2 cellular contexts compared by ENCODE assay signal in the genomic region with DNA sequence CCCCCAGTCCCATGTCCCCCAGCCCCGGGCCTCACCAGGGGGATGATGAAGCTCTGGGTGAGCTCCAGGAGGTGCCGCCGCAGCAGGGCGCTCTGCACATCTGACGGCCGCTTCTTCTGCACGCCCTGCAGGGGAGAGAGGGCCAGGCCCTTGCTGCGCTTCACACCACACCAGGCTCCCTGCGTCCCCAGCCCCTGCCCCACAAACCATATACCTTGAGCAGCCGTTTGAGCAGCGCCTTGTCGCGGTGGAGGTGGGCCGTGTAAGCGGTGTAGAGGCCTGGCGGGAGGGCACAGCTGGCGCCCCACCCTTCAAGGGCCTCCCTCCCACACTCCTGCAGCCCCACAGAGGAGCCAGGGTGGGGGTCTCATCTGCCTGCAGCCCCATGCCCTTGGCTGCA.
TF ChIP-seq lines count a peak whose summit lies in the region.

No MANE protein-coding gene starts in this region.

TF ChIP-seq in SK-N-SH, 30 proteins besides CTCF, POLR2A, EP300 and RAD21 (continued from another document):
- TF ChIP-seq TAF1 (IDR thresholded peaks at IDR 0.05; ENCODE audit: borderline replicate concordance, low read depth, low read length) (no peak), SIN3A (IDR thresholded peaks at IDR 0.05; ENCODE audit: borderline replicate concordance, low read depth, low read length) (no peak), FOXJ3 (CRISPR knock-in tag; IDR thresholded peaks at IDR 0.05) (no peak), RFX5 (IDR thresholded peaks at IDR 0.05; ENCODE audit: low read length) (no peak), RXRA (IDR thresholded peaks at IDR 0.05; ENCODE audit: borderline replicate concordance, low read depth) (no peak), NFIC (IDR thresholded peaks at IDR 0.05; ENCODE audit: borderline replicate concordance) (no peak), POLR2AphosphoS5 (IDR thresholded peaks at IDR 0.05; ENCODE audit: low read depth, low read length) (no peak), MEF2A (IDR thresholded peaks at IDR 0.05; ENCODE audit: borderline replicate concordance, low read depth) (no peak), FOSL2 (IDR thresholded peaks at IDR 0.05; ENCODE audit: borderline replicate concordance, low read depth) (no peak), SMC3 (IDR thresholded peaks at IDR 0.05; ENCODE audit: low read depth, low read length) (no peak)
- TF ChIP-seq, protein P1, sequence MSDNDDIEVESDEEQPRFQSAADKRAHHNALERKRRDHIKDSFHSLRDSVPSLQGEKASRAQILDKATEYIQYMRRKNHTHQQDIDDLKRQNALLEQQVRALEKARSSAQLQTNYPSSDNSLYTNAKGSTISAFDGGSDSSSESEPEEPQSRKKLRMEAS (IDR thresholded peaks at IDR 0.05; ENCODE audit: low read depth) = no peak
- TF ChIP-seq, protein P2, sequence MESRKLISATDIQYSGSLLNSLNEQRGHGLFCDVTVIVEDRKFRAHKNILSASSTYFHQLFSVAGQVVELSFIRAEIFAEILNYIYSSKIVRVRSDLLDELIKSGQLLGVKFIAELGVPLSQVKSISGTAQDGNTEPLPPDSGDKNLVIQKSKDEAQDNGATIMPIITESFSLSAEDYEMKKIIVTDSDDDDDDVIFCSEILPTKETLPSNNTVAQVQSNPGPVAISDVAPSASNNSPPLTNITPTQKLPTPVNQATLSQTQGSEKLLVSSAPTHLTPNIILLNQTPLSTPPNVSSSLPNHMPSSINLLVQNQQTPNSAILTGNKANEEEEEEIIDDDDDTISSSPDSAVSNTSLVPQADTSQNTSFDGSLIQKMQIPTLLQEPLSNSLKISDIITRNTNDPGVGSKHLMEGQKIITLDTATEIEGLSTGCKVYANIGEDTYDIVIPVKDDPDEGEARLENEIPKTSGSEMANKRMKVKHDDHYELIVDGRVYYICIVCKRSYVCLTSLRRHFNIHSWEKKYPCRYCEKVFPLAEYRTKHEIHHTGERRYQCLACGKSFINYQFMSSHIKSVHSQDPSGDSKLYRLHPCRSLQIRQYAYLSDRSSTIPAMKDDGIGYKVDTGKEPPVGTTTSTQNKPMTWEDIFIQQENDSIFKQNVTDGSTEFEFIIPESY (IDR thresholded peaks at IDR 0.05; ENCODE audit: borderline replicate concordance, low read depth) = no peak

TF ChIP-seq in SK-N-SH treated with all-trans-retinoic acid at 6 μM for 48 hours, 23 proteins besides CTCF, POLR2A, EP300 and RAD21 (continued from another document):
- TF ChIP-seq, protein P3, sequence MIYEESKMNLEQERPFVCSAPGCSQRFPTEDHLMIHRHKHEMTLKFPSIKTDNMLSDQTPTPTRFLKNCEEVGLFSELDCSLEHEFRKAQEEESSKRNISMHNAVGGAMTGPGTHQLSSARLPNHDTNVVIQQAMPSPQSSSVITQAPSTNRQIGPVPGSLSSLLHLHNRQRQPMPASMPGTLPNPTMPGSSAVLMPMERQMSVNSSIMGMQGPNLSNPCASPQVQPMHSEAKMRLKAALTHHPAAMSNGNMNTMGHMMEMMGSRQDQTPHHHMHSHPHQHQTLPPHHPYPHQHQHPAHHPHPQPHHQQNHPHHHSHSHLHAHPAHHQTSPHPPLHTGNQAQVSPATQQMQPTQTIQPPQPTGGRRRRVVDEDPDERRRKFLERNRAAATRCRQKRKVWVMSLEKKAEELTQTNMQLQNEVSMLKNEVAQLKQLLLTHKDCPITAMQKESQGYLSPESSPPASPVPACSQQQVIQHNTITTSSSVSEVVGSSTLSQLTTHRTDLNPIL (CRISPR knock-in tag; IDR thresholded peaks at IDR 0.05; ENCODE audit: low read depth) = no peak
- TF ChIP-seq CSDC2 (CRISPR knock-in tag; IDR thresholded peaks at IDR 0.05) (no peak), ARNTL (CRISPR knock-in tag; IDR thresholded peaks at IDR 0.05; ENCODE audit: borderline replicate concordance, low read depth) (no peak), RARB (CRISPR knock-in tag; IDR thresholded peaks at IDR 0.05) (no peak), ZNF8 (CRISPR knock-in tag; IDR thresholded peaks at IDR 0.05) (no peak), ESRRG (CRISPR knock-in tag; IDR thresholded peaks at IDR 0.05) (no peak), PPARA (CRISPR knock-in tag; IDR thresholded peaks at IDR 0.05; ENCODE audit: borderline replicate concordance) (no peak)
- TF ChIP-seq, protein P4, sequence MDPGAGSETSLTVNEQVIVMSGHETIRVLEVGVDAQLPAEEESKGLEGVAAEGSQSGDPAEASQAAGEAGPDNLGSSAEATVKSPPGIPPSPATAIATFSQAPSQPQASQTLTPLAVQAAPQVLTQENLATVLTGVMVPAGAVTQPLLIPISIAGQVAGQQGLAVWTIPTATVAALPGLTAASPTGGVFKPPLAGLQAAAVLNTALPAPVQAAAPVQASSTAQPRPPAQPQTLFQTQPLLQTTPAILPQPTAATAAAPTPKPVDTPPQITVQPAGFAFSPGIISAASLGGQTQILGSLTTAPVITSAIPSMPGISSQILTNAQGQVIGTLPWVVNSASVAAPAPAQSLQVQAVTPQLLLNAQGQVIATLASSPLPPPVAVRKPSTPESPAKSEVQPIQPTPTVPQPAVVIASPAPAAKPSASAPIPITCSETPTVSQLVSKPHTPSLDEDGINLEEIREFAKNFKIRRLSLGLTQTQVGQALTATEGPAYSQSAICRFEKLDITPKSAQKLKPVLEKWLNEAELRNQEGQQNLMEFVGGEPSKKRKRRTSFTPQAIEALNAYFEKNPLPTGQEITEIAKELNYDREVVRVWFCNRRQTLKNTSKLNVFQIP (CRISPR knock-in tag; IDR thresholded peaks at IDR 0.05; ENCODE audit: borderline replicate concordance, low read depth) = no peak
